ENCODE assay signal across 7 cellular contexts in the genomic region with DNA sequence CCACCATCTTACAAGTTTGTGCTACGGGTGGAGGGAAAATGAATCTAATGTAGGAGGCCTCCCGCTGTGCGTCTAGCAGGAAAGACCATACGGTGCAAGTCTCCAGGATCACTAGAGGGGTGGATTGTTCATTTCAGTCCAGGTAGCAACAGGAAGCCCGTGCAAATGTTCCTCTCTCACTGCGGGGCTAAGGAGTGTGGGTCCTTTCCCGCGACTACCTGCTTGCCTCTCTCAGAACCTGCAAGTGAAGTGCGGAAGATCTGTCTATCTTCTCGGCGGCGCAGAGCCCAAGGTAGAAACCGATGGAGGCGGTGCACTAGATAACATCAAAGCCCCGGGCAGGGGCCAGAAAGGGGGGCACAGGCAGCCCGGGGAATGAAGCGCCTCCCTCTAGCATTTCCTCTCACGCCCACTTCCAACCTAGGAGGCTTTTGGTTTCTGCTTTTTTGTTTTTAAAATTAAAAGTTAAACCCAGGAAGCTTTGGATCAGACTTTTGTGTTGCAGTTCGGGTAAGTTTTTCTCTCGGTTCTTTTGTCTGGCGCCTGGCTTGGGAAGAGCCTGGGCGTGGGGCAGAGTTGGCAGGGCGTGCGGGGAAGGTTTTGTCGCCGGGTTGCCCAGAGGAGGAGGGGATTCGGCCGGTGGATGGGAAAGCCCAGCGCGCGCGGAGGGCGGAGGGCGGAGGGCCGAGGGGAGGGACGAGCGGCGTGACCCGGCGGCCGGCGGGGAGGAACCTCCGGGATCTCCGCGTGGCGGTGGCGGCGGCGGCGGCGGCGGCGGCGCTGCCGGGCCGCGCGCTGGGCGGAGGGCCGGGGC. TPM values are rescaled to one million over a fixed set of nuclear protein-coding genes. Genes with fewer than 3 reads are reported as not detected.
DNase-seq lines count a peak whose midpoint lies in the region; ATAC-seq and TF ChIP-seq lines count a peak whose summit lies in the region.

No MANE protein-coding gene starts in this region.

- no peaks in the 10 kb centered on the region for H3K27me3 ChIP-seq in WERI-Rb-1 (ENCODE audit: insufficient read depth, low read depth, severe bottlenecking)
- no peaks in the 10 kb centered on the region for H3K27me3 ChIP-seq in breast epithelium
- H3K27me3 ChIP-seq in spleen (replicated peaks in 1 of 7), result no peaks in the 10 kb centered on the region

- intact Hi-C loops in breast epithelium (cut with DNase I; ENCODE audit: low total_unique reads) (no loop called here), spleen (cut with DNase I; ENCODE audit: low total_unique reads) (no loop called here)

- H3K9me3 ChIP-seq in WERI-Rb-1 (ENCODE audit: severe bottlenecking), result no peaks in the 10 kb centered on the region
- H3K9me3 ChIP-seq in breast epithelium, result no peaks in the 10 kb centered on the region
- no peaks in the 10 kb centered on the region for H3K9me3 ChIP-seq in spleen

- H3K4me3 ChIP-seq in WERI-Rb-1 (ENCODE audit: low read depth, low read length), result peak overlapping the region; percentile 80
- peak overlapping the region; percentile 61 to 88 (median 79) for H3K4me3 ChIP-seq in breast epithelium
- peak overlapping the region; percentile 44 to 91 (median 74) for H3K4me3 ChIP-seq in spleen

- H3K4me1 ChIP-seq in breast epithelium, result peaks cover 0 to 4% of the 10 kb centered on the region in 2 donors
- H3K4me1 ChIP-seq in spleen, result peaks cover 12 to 38% (median 30%) of the 10 kb centered on the region in 6 donors

- TF ChIP-seq POLR2A in breast epithelium (IDR thresholded peaks at IDR 0.05) (peak; percentile 14), spleen (IDR thresholded peaks at IDR 0.05) (no peak)

- peak; percentile 43 for DNase-seq in NCI-H2107 treated with DMSO at 0.1 percent for 48 hours (lab: John Stamatoyannopoulos, UW; ENCODE audit: unreplicated experiment)
- DNase-seq in WERI-Rb-1, result peak; percentile 91
- peak; percentile 58 to 81 for DNase-seq in breast epithelium (ENCODE audit: low spot score in 2 of 2)
- peak; percentile 72 for DNase-seq in iPS-NIHi7 (ENCODE audit: extremely low spot score)
- DNase-seq in spleen, result peak; percentile 96

- TF ChIP-seq CTCF in WERI-Rb-1 (IDR thresholded peaks at IDR 0.05; ENCODE audit: low read depth, low read length) (no peak), breast epithelium (IDR thresholded peaks at IDR 0.05) (no peak), spleen (IDR thresholded peaks at IDR 0.05 in 8 of 11, conservative IDR thresholded peaks at IDR 0.05 in 3 of 11) (no peak)

- WGBS in spleen, 5 donors, result 0 to 1% (median 1%) methylated on average over 43 to 60 of the region's 60 CpGs

- no peaks in the 10 kb centered on the region for H3K36me3 ChIP-seq in WERI-Rb-1
- no peaks in the 10 kb centered on the region for H3K36me3 ChIP-seq in breast epithelium
- no peaks in the 10 kb centered on the region for H3K36me3 ChIP-seq in spleen

- ATAC-seq in GM18499 (IDR thresholded peaks at IDR 0.05; ENCODE audit: insufficient read depth, unreplicated experiment), result peak; percentile 32
- peak; percentile 38 for ATAC-seq in HG02885 (IDR thresholded peaks at IDR 0.05; ENCODE audit: poor library complexity, unreplicated experiment)

- H3K27ac ChIP-seq in WERI-Rb-1 (peak overlapping the region; percentile 81), breast epithelium (peak overlapping the region; percentile 97 to 100), spleen (peak overlapping the region; percentile 94 to 98 (median 96))

RNA-seq across cellular contexts. Expression of a gene that starts 3.5 kb away (rescaled TPM):
- total RNA-seq in breast epithelium, result 10 to 100 TPM; 24.8 to 41.3 (median 27.2) TPM
- 10 to 100 TPM; 37.8 to 64.1 (median 41.7) TPM for total RNA-seq in spleen
- 1 to 10 TPM; 2.8 to 5.6 (median 5.5) TPM for polyA plus RNA-seq in spleen

Comparison
In these comparisons a context has a peak if more than half of its experiments do, and no peak if none do; other contexts are left out.
1. Peak in every context shown above with its lines: DNase-seq, ATAC-seq, H3K4me3 ChIP-seq and H3K27ac ChIP-seq.
2. DNase-seq: peak in every context shown above with its lines; median percentile 96 in spleen; 91 in WERI-Rb-1; 72 in iPS-NIHi7; 70 in breast epithelium; 43 in NCI-H2107 treated with DMSO at 0.1 percent for 48 hours.